In genomic region chr2:86468162-86469033, GRCh38 we compare ENCODE assay signal across 14 cellular contexts. TPM values are rescaled to one million over a fixed set of nuclear protein-coding genes. Genes with fewer than 3 reads are reported as not detected.
DNase-seq lines count a peak whose midpoint lies in the region; ATAC-seq and TF ChIP-seq lines count a peak whose summit lies in the region.
"Had no signal": no experiment of that assay in that cellular context is flagged by ENCODE, and none has a peak within 500 bp of the region (broad histone marks: within the 10 kb centered on the region; RNA-seq: fewer than 3 reads in every experiment).

No MANE protein-coding gene starts in this region.

- no peaks in the 10 kb centered on the region for H3K27me3 Mint-ChIP-seq in CD4-positive, alpha-beta T cell
- H3K27me3 Mint-ChIP-seq in IgD-negative memory B cell, result no peaks in the 10 kb centered on the region
- no peaks in the 10 kb centered on the region for H3K27me3 Mint-ChIP-seq in activated T-cell treated with anti-CD3 and anti-CD28 coated beads, Interleukin-2, amount 50 U/mL, for 72 hours (ENCODE audit: low read depth)
- no peaks in the 10 kb centered on the region for H3K27me3 Mint-ChIP-seq in mesothelial cell of epicardium (ENCODE audit: low read depth)
- H3K27me3 Mint-ChIP-seq: B cell had no signal

- H3K4me1 Mint-ChIP-seq in CD4-positive, alpha-beta T cell (ENCODE audit: low read depth), result peaks cover 76% of the 10 kb centered on the region
- peaks cover 0 to 2% (median 0%) of the 10 kb centered on the region in 3 donors for H3K4me1 Mint-ChIP-seq in IgD-negative memory B cell
- H3K4me1 Mint-ChIP-seq in activated T-cell treated with anti-CD3 and anti-CD28 coated beads, Interleukin-2, amount 50 U/mL, for 72 hours (ENCODE audit: low read depth), result peaks cover 49% of the 10 kb centered on the region
- no peaks in the 10 kb centered on the region for H3K4me1 Mint-ChIP-seq in mesothelial cell of epicardium
- H3K4me1 Mint-ChIP-seq: B cell had no signal

- H3K9me3 Mint-ChIP-seq in CD4-positive, alpha-beta T cell, result no peaks in the 10 kb centered on the region
- H3K9me3 Mint-ChIP-seq in IgD-negative memory B cell, result no peaks in the 10 kb centered on the region
- no peaks in the 10 kb centered on the region for H3K9me3 Mint-ChIP-seq in activated T-cell treated with anti-CD3 and anti-CD28 coated beads, Interleukin-2, amount 50 U/mL, for 72 hours
- H3K9me3 Mint-ChIP-seq in mesothelial cell of epicardium, result no peaks in the 10 kb centered on the region
- H3K9me3 Mint-ChIP-seq: HFFc6 had no signal

- intact Hi-C loops in CD4-positive, alpha-beta T cell (cut with DNase I, micrococcal nuclease), result no loop called here

- peaks cover 97% of the 10 kb centered on the region for H3K36me3 Mint-ChIP-seq in CD4-positive, alpha-beta T cell (ENCODE audit: low read depth)
- H3K36me3 Mint-ChIP-seq in IgD-negative memory B cell, result peaks cover 3% of the 10 kb centered on the region
- peaks cover 11 to 33% of the 10 kb centered on the region in 2 donors for H3K36me3 Mint-ChIP-seq in activated T-cell treated with anti-CD3 and anti-CD28 coated beads, Interleukin-2, amount 50 U/mL, for 72 hours (ENCODE audit: insufficient read depth in 2 of 2)
- peaks cover 56% of the 10 kb centered on the region for H3K36me3 Mint-ChIP-seq in mesothelial cell of epicardium

- H3K27me3 ChIP-seq in CD4-positive, alpha-beta T cell (ENCODE audit: control insufficient read depth, insufficient read depth, low read length), result no peaks in the 10 kb centered on the region

- peak in 2 of 10 experiments; percentile 5 to 15 for DNase-seq in CD4-positive, alpha-beta T cell
- peak in 1 of 2 donors; percentile 19 for DNase-seq in activated T-cell treated with anti-CD3 and anti-CD28 coated beads, Interleukin-2, amount 50 U/mL, for 72 hours
- DNase-seq in mesothelial cell of epicardium (ENCODE audit: low spot score in 2 of 2, unreplicated experiment in 2 of 2), result no peak
- DNase-seq in NCI-H128 (lab: John Stamatoyannopoulos, UW; ENCODE audit: unreplicated experiment), result no peak
- DNase-seq in COLO668 (lab: John Stamatoyannopoulos, UW; ENCODE audit: unreplicated experiment), result no peak
- DNase-seq: HFFc6, hypothalamus, KG1, NCI-H1436 treated with DMSO at 0.1 percent for 48 hours, small intestine had no signal

- no peaks in the 10 kb centered on the region for H3K9me3 ChIP-seq in CD4-positive, alpha-beta T cell (ENCODE audit: control insufficient read depth, low read length)

- peak overlapping the region; percentile 90 for H3K27ac Mint-ChIP-seq in CD4-positive, alpha-beta T cell
- H3K27ac Mint-ChIP-seq in IgD-negative memory B cell (peak overlapping the region; percentile 0 to 36 (median 26)), mesothelial cell of epicardium (peak overlapping the region; percentile 5)
- peak overlapping the region; percentile 88 for H3K27ac Mint-ChIP-seq in activated T-cell treated with anti-CD3 and anti-CD28 coated beads, Interleukin-2, amount 50 U/mL, for 72 hours
- H3K27ac Mint-ChIP-seq: B cell, HFFc6 had no signal

- peak overlapping the region; percentile 21 for H3K27ac ChIP-seq in CD4-positive, alpha-beta T cell (ENCODE audit: low read depth, low read length)

- CTCF ChIA-PET in CD4-positive, alpha-beta T cell (lab: Charles Lee), result interaction anchor here (0.6 to 1.4 kb wide), 3 partner anchors 8 to 154 kb away, joined by 3 read pairs; no protein-coding TSS in a partner anchor

- TF ChIP-seq CTCF in CD4-positive, alpha-beta T cell (IDR thresholded peaks at IDR 0.05), result no peak
- no peak for TF ChIP-seq CTCF in mesothelial cell of epicardium (IDR thresholded peaks at IDR 0.05; ENCODE audit: unreplicated experiment)

- peak overlapping the region; percentile 80 for H3K4me3 Mint-ChIP-seq in CD4-positive, alpha-beta T cell
- H3K4me3 Mint-ChIP-seq in IgD-negative memory B cell (no peak overlapping the region), mesothelial cell of epicardium (no peak overlapping the region)
- peak overlapping the region; percentile 57 to 74 for H3K4me3 Mint-ChIP-seq in activated T-cell treated with anti-CD3 and anti-CD28 coated beads, Interleukin-2, amount 50 U/mL, for 72 hours
- H3K4me3 Mint-ChIP-seq: B cell, HFFc6 had no signal

- ATAC-seq in CD4-positive, alpha-beta T cell (ENCODE audit: poor library complexity), result peak; percentile 76
- peak; percentile 37 to 45 for ATAC-seq in activated T-cell treated with anti-CD3 and anti-CD28 coated beads, Interleukin-2, amount 50 U/mL, for 72 hours (replicated peaks in 1 of 2)
- ATAC-seq in HG03139 (IDR thresholded peaks at IDR 0.05; ENCODE audit: unreplicated experiment) (no peak), HG03565 (IDR thresholded peaks at IDR 0.05; ENCODE audit: unreplicated experiment) (no peak)

- POLR2A ChIA-PET in CD4-positive, alpha-beta T cell (lab: Charles Lee), result interaction anchor here (0.6 to 4.9 kb wide), 11 partner anchors 9 to 247 kb away, joined by 3 to 66 read pairs (median 4); partner anchors contain the start of gene KDM3A

RNA-seq across cellular contexts. Expression of gene KDM3A, which starts 27.2 kb away (rescaled TPM):
- 100 to 1,000 TPM; 205 to 207 TPM for total RNA-seq in CD4-positive, alpha-beta T cell
- 14.2 TPM for polyA plus RNA-seq in IgD-negative memory B cell
- 10 to 100 TPM; 61.2 to 66.8 TPM for total RNA-seq in activated T-cell treated with anti-CD3 and anti-CD28 coated beads, Interleukin-2, amount 50 U/mL, for 72 hours
- total RNA-seq in mesothelial cell of epicardium, result 103 to 113 TPM (median 108 TPM) in 3 replicates

Comparison
In these comparisons a context has a peak if more than half of its experiments do, and no peak if none do; other contexts are left out.
1. ATAC-seq: peak in CD4-positive, alpha-beta T cell (single experiment) and activated T-cell treated with anti-CD3 and anti-CD28 coated beads, Interleukin-2, amount 50 U/mL, for 72 hours (2 of 2); none in HG03139 (single experiment) and HG03565 (single experiment).
2. H3K27ac Mint-ChIP-seq: peak in every context shown above with its lines; median percentile 90 in CD4-positive, alpha-beta T cell; 88 in activated T-cell treated with anti-CD3 and anti-CD28 coated beads, Interleukin-2, amount 50 U/mL, for 72 hours; 26 in IgD-negative memory B cell; 5 in mesothelial cell of epicardium.
3. H3K4me3 Mint-ChIP-seq: peak in CD4-positive, alpha-beta T cell (single experiment) and activated T-cell treated with anti-CD3 and anti-CD28 coated beads, Interleukin-2, amount 50 U/mL, for 72 hours (2 of 2); none in IgD-negative memory B cell (0 of 4) and mesothelial cell of epicardium (single experiment).